8 cellular contexts compared by ENCODE assay signal in genomic region chr16:68310441-68311315, GRCh38.
DNase-seq lines count a peak whose midpoint lies in the region; ATAC-seq lines count a peak whose summit lies in the region.

TSS of gene PRMT7 (plus strand) at chr16:68311019. CDS start at chr16:68315980, 4,961 bp downstream.
TSS of gene SLC7A6OS (minus strand) at chr16:68310946. CDS start at chr16:68310926, 20 bp downstream.

- peaks cover 54 to 72% (median 63%) of the 10 kb centered on the region in 11 experiments for H3K36me3 ChIP-seq in BLaER1 treated with 17β-estradiol and CSF1 and Interleukin-3, amounts not matched to agents 10 nM and 100 nM

- H3K9me3 ChIP-seq in BLaER1 treated with 17β-estradiol and CSF1 and Interleukin-3, amounts not matched to agents 10 nM and 100 nM (replicated peaks in 1 of 11) = no peaks in the 10 kb centered on the region

- peak within 1 kb of the TSS; percentile 56 to 91 (median 85) for H3K27ac ChIP-seq in BLaER1 treated with 17β-estradiol and CSF1 and Interleukin-3, amounts not matched to agents 10 nM and 100 nM
- H3K27ac ChIP-seq in cingulate gyrus (ENCODE audit: low read depth, low read length) (peak within 1 kb of the TSS; percentile 60), layer of hippocampus (ENCODE audit: low read depth, low read length) (peak within 1 kb of the TSS; percentile 80)

- H3K4me2 ChIP-seq in BLaER1 treated with 17β-estradiol and CSF1 and Interleukin-3, amounts not matched to agents 10 nM and 100 nM = peak within 1 kb of the TSS; percentile 91 to 100 (median 94)

- DNase-seq in NCI-H526 (lab: John Stamatoyannopoulos, UW) = peak; percentile 72 to 92
- DNase-seq in activated CD4-positive, alpha-beta T cell treated with anti-CD3 and anti-CD28 coated beads for 48 hours = peak; percentile 96
- DNase-seq in stimulated activated CD4-positive, alpha-beta T cell treated with anti-CD3 and anti-CD28 coated beads, Interleukin-1b, Interleukin-23, amount 100 ng/mL, for 4 hours (ENCODE audit: low read depth in 2 of 2) = peak; percentile 81 to 86

- ATAC-seq in GM19328 (IDR thresholded peaks at IDR 0.05; ENCODE audit: unreplicated experiment) (peak; percentile 90), HG03469 (IDR thresholded peaks at IDR 0.05; ENCODE audit: unreplicated experiment) (peak; percentile 91)

- peaks cover 6 to 47% (median 28%) of the 10 kb centered on the region in 11 experiments; a peak in 19 of 22 replicates for H4K20me1 ChIP-seq in BLaER1 treated with 17β-estradiol and CSF1 and Interleukin-3, amounts not matched to agents 10 nM and 100 nM

- H3K27me3 ChIP-seq in BLaER1 treated with 17β-estradiol and CSF1 and Interleukin-3, amounts not matched to agents 10 nM and 100 nM = no peaks in the 10 kb centered on the region
- H3K27me3 ChIP-seq in layer of hippocampus (ENCODE audit: control insufficient read depth, insufficient read depth, low read length) = no peaks in the 10 kb centered on the region

- H3K9ac ChIP-seq in BLaER1 treated with 17β-estradiol and CSF1 and Interleukin-3, amounts not matched to agents 10 nM and 100 nM = peak within 1 kb of the TSS; percentile 89 to 97 (median 92)

- H3K4me3 ChIP-seq in BLaER1 treated with 17β-estradiol and CSF1 and Interleukin-3, amounts not matched to agents 10 nM and 100 nM = peak within 1 kb of the TSS; percentile 84 to 98 (median 94)

- H3K4me1 ChIP-seq in BLaER1 treated with 17β-estradiol and CSF1 and Interleukin-3, amounts not matched to agents 10 nM and 100 nM = peaks cover 27 to 38% (median 31%) of the 10 kb centered on the region in 10 experiments

Comparison
In these comparisons a context has a peak if more than half of its experiments do, and no peak if none do; other contexts are left out.
1. Peak in every context shown above with its lines: DNase-seq, ATAC-seq, H3K4me3 ChIP-seq and H3K27ac ChIP-seq.